In the genomic region with DNA sequence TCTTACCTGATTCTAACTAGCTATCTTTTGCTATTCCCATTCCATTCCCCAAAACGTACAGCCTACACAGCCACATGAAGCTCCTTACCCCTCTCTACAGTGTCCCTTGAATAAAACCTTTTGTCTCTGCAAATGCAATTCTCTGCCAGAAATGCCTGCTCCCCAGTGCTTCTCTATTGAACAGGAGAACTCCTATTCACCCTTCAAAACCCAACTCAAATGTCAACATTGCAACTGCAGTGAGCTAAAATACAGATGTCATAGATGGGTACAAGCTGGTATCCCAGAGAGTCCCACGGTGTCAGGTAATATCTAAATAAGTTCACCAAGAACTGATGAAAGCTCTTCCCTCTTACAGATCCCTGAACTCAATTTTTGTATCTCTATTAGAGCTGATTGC, we compare ENCODE assay signal across 9 cellular contexts.
"Had no signal": no experiment of that assay in that cellular context is flagged by ENCODE, and none has a peak within 500 bp of the region (broad histone marks: within the 10 kb centered on the region; RNA-seq: fewer than 3 reads in every experiment).

No MANE protein-coding gene starts in this region.

- H3K4me2 ChIP-seq: GM23338 had no signal

- ATAC-seq: GM23338, HCT116 had no signal

- H3K4me1 ChIP-seq: HAP-1 had no signal

- H3K4me3 Mint-ChIP-seq: GM23338, H9, HFFc6 had no signal

- DNase-seq: GM23248, GOT3, H7, H9, HCEC 1CT, HFFc6 had no signal

- H3K36me3 ChIP-seq: HAP-1 had no signal

- H2AFZ ChIP-seq: GM23248, GM23338 had no signal

- H3K9me3 Mint-ChIP-seq: GM23338 had no signal

- H3K9me3 ChIP-seq: HAP-1 had no signal

- H3K27ac Mint-ChIP-seq: GM23338, HFFc6 had no signal

- H3K27ac ChIP-seq: GM23248 had no signal

- H3K4me3 ChIP-seq: GM23248, GM23338, HAP-1 had no signal

- H3K9ac ChIP-seq: GM23248 had no signal
